In the genomic region with DNA sequence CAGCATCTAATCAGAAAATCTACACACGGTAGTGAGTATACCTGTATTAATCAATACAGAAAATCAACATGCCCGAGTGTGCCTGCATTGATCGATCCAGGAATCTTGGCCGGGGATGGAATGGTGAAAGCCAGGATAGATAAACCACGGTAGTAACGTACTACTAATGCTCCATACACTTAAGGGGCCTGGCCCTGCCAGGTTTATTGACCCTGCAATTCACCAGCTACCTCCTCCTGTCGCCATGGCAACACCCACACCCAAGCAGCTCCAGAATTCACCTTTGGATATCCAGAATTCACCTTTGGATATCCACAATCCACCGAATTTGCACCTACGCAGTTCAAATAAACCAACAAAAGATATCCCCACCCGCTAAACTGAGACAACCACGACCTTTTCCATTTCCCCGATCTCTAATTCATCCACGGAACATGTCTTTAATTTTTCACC, we compare ENCODE assay signal across 8 cellular contexts. TPM values are rescaled to one million over a fixed set of nuclear protein-coding genes. Genes with fewer than 3 reads are reported as not detected.
A peak's percentile ranks its signal among the peaks of the same experiment; 100 is the strongest.
DNase-seq lines count a peak whose midpoint lies in the region; ATAC-seq and TF ChIP-seq lines count a peak whose summit lies in the region.

No MANE protein-coding gene starts in this region.

- H4K20me1 ChIP-seq in mammary epithelial cell (ENCODE audit: insufficient read depth, low read length), result no peaks in the 10 kb centered on the region

- TF ChIP-seq POLR2A in transverse colon (IDR thresholded peaks at IDR 0.05), result no peak

- BruUV-seq in mammary epithelial cell (replicated peaks; lab: Mats Ljungman, UMichigan), result no TSS peak

- no peaks in the 10 kb centered on the region for H3K36me3 ChIP-seq in mammary epithelial cell (ENCODE audit: insufficient read depth, low read length)
- H3K36me3 ChIP-seq in transverse colon, result no peaks in the 10 kb centered on the region

- CTCF ChIA-PET in mammary epithelial cell (lab: Charles Lee; ENCODE audit: low non-redundant PET), result interaction anchor here (0.7 kb wide), 1 partner anchor 132 kb away, joined by 4 read pairs; no protein-coding TSS in a partner anchor

- peak overlapping the region; percentile 97 for H3K27ac ChIP-seq in mammary epithelial cell (ENCODE audit: insufficient read depth, low read depth, low read length)
- H3K27ac ChIP-seq in transverse colon, result peak overlapping the region; percentile 99 to 100 (median 100)

- intact Hi-C loops in mammary epithelial cell (cut with micrococcal nuclease) (loop anchor here (5.0 kb wide), 1 partner anchor 50 kb away; the partner anchor contains the start of gene NRDE2), left colon (cut with DNase I, micrococcal nuclease) (no loop called here), transverse colon (cut with DNase I; ENCODE audit: low total_unique reads) (loop anchor here (2.0 kb wide), 1 partner anchor 15 kb away; the partner anchor contains the start of gene CALM1)

- TF ChIP-seq CTCF in mammary epithelial cell (conservative IDR thresholded peaks at IDR 0.05 in 1 of 2, IDR thresholded peaks at IDR 0.05 in 1 of 2; ENCODE audit: extremely low read depth in 1 of 2, insufficient read depth in 1 of 2, low read depth in 1 of 2, low read length in 2 of 2), result no peak
- TF ChIP-seq CTCF in transverse colon (IDR thresholded peaks at IDR 0.05), result no peak

- peak overlapping the region; percentile 81 for H3K4me2 ChIP-seq in mammary epithelial cell (ENCODE audit: insufficient read depth, low read depth, low read length)

- H3K4me1 ChIP-seq in mammary epithelial cell (ENCODE audit: insufficient read depth, low read length) (peaks cover 22% of the 10 kb centered on the region), transverse colon (peaks cover 18 to 45% (median 32%) of the 10 kb centered on the region in 4 donors)

- H3K9me3 ChIP-seq in mammary epithelial cell (replicated peaks; ENCODE audit: insufficient read depth, low read length) (no peaks in the 10 kb centered on the region), transverse colon (no peaks in the 10 kb centered on the region)

- in situ Hi-C loops in mammary epithelial cell (cut with MboI; ENCODE audit: low sequenced_read_pairs in 2 of 2), result no loop called here
- in situ Hi-C loops in transverse colon (cut with MboI; ENCODE audit: low pct_ligation_motif_present in 1 of 4, low pct_unique_long_range_greater_than_20kb in 1 of 4, low sequenced_read_pairs in 3 of 4), result no loop called here

- 13% methylated on average over 8 of the region's 13 CpGs for WGBS in mammary epithelial cell (ENCODE audit: low coverage, missing lambda C conversion rate)
- WGBS in transverse colon (ENCODE audit: low coverage in 1 of 2), 2 donors, result 20 to 25% methylated on average over 4 to 13 of the region's 13 CpGs

- ATAC-seq in left colon, result peak; percentile 70
- ATAC-seq in HG02970 (IDR thresholded peaks at IDR 0.05; ENCODE audit: low FRiP score, unreplicated experiment), result no peak

- no peak for TF ChIP-seq EP300 in transverse colon (IDR thresholded peaks at IDR 0.05; ENCODE audit: low read depth)

- H3K27me3 ChIP-seq in mammary epithelial cell (ENCODE audit: insufficient read depth, low read length), result no peaks in the 10 kb centered on the region
- H3K27me3 ChIP-seq in transverse colon, result no peaks in the 10 kb centered on the region

- H3K4me3 ChIP-seq in mammary epithelial cell (replicated peaks in 1 of 3; ENCODE audit: insufficient read depth in 1 of 3, low read depth in 2 of 3, low read length in 3 of 3), result peak overlapping the region; percentile 57 to 67 (median 65)
- H3K4me3 ChIP-seq in transverse colon, result peak overlapping the region; percentile 12 to 67 (median 54)

- dilution Hi-C loops in mammary epithelial cell (cut with HindIII; ENCODE audit: low sequenced_read_pairs), result no loop called here

- H2AFZ ChIP-seq in mammary epithelial cell (ENCODE audit: low read depth, low read length), result peak overlapping the region; percentile 86

- DNase-seq in NCI-H1436 (lab: John Stamatoyannopoulos, UW) (peak; percentile 45), NCI-H1436 treated with DMSO at 0.1 percent for 48 hours (lab: John Stamatoyannopoulos, UW) (no peak), NCI-H2107 treated with DMSO at 0.1 percent for 48 hours (lab: John Stamatoyannopoulos, UW; ENCODE audit: unreplicated experiment) (peak; percentile 78), mammary epithelial cell (no peak), left colon (peak; percentile 91 to 95), transverse colon (peak; percentile 90), D341Med (ENCODE audit: low spot score) (no peak)

- no peaks in the 10 kb centered on the region for H3K79me2 ChIP-seq in mammary epithelial cell (ENCODE audit: insufficient read depth, low read length)

- H3K9ac ChIP-seq in mammary epithelial cell (ENCODE audit: insufficient read depth, low read length), result peak overlapping the region; percentile 96

RNA-seq across cellular contexts. Expression of gene CALM1, which starts 14.8 kb away (rescaled TPM):
- total RNA-seq in mammary epithelial cell (100 to 1,000 TPM; 285 to 340 TPM), left colon (100 to 1,000 TPM; 756 to 776 TPM), transverse colon (1,000 to 10,000 TPM in 1 of 4 donors, 100 to 1,000 TPM in 3; 297 to 1,199 (median 723) TPM)
- polyA plus RNA-seq in mammary epithelial cell, result 607 TPM
- 279 TPM for polyA minus RNA-seq in mammary epithelial cell

RNA-seq across cellular contexts. Expression of gene NRDE2, which starts 50.3 kb away (rescaled TPM):
- total RNA-seq in mammary epithelial cell, result 10 to 100 TPM; 10.3 to 12.7 TPM
- polyA plus RNA-seq in mammary epithelial cell, result 7.2 TPM
- 16.5 TPM for polyA minus RNA-seq in mammary epithelial cell
- total RNA-seq in left colon, result 10 to 100 TPM; 19.4 to 25.1 TPM
- 10 to 100 TPM; 18.6 to 26.9 (median 21.0) TPM for total RNA-seq in transverse colon

Comparison
In these comparisons a context has a peak if more than half of its experiments do, and no peak if none do; other contexts are left out.
1. DNase-seq: peak in NCI-H1436 (single experiment), NCI-H2107 treated with DMSO at 0.1 percent for 48 hours (single experiment), left colon (2 of 2) and transverse colon (single experiment); none in NCI-H1436 treated with DMSO at 0.1 percent for 48 hours (single experiment), mammary epithelial cell (single experiment) and D341Med (single experiment).
2. intact Hi-C loops: an anchor here in mammary epithelial cell (5.0 kb wide) and transverse colon (2.0 kb wide); none called in left colon.